Comparison of ENCODE assay signal across 2 cellular contexts in the genomic region with DNA sequence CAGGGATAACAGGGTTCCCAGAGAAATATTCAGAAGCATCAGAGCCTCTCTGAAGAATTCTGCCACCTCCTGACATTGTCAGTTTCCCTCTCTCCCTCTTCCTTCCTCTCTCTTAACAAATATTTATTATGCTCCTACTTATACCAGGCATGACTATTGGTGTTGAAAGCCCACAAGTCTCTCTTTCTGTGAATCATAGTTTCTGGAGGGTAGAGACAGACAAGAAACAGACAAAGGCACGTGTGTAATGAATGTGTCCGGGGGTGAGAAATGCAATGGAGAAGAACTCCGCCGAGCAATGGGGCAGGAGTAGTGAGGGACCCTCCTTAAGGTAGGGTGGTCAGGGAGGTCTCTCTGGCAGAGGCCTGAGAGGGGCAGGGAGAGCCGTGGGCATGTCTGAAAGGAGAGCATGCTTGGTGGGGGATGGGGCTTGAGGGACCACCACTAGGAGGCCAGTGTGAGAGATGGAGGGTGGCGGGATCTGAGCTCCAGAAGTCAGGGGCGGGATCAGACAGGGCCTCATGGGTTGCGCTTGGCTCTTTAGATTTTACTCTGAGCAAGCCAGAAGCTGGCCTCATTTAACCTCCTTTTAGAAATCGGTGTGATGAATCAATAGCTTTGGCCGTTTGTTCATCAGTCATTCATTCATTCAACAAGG.
TF ChIP-seq lines count a peak whose summit lies in the region.

No MANE protein-coding gene starts in this region.

TF ChIP-seq in IMR-90, 13 proteins besides CTCF, POLR2A, EP300 and RAD21:
- TF ChIP-seq BHLHE40 (IDR thresholded peaks at IDR 0.05; ENCODE audit: low read depth, low read length) = peak; percentile 89
- TF ChIP-seq RCOR1 (IDR thresholded peaks at IDR 0.05; ENCODE audit: insufficient replicate concordance, low read length) = no peak
- TF ChIP-seq RFX5 (IDR thresholded peaks at IDR 0.05; ENCODE audit: low read depth, low read length) = no peak
- 0 out of 2 replicates have a peak, but pooled peaks have one; percentile 23 for TF ChIP-seq FOS (IDR thresholded peaks at IDR 0.05; ENCODE audit: low read depth, low read length)

TF ChIP-seq in H1, 55 proteins besides CTCF, POLR2A, EP300 and RAD21:
- TF ChIP-seq, protein P1, sequence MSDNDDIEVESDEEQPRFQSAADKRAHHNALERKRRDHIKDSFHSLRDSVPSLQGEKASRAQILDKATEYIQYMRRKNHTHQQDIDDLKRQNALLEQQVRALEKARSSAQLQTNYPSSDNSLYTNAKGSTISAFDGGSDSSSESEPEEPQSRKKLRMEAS (IDR thresholded peaks at IDR 0.05) = no peak
- no peak for TF ChIP-seq CEBPB (IDR thresholded peaks at IDR 0.05; ENCODE audit: low read depth, low read length)
- no peak for TF ChIP-seq KDM1A (IDR thresholded peaks at IDR 0.05; ENCODE audit: borderline replicate concordance, low read length)
- TF ChIP-seq HDAC2 (IDR thresholded peaks at IDR 0.05; ENCODE audit: borderline replicate concordance in 1 of 2, low read depth in 2 of 2, low read length in 2 of 2) = no peak
- TF ChIP-seq PHF8 (conservative IDR thresholded peaks at IDR 0.05; ENCODE audit: low read depth, low read length) = no peak
- no peak for TF ChIP-seq ZNF274 (IDR thresholded peaks at IDR 0.05; ENCODE audit: borderline replicate concordance, extremely low read depth, low read length)
- no peak for TF ChIP-seq TBP (IDR thresholded peaks at IDR 0.05; ENCODE audit: low read depth, low read length)
- no peak for TF ChIP-seq SUZ12 (IDR thresholded peaks at IDR 0.05; ENCODE audit: low read length)
- TF ChIP-seq TAF1 (IDR thresholded peaks at IDR 0.05; ENCODE audit: low read depth, low read length) = no peak
- no peak for TF ChIP-seq MAFK (IDR thresholded peaks at IDR 0.05; ENCODE audit: low read depth, low read length)
